Comparison of ENCODE assay signal across 1 cellular context in genomic region chr6:36027501-36028087, GRCh38.
TF ChIP-seq lines count a peak whose summit lies in the region.

TSS of gene MAPK14 (plus strand) at chr6:36027808. CDS start at chr6:36028158, 350 bp downstream.

TF ChIP-seq in HEK293, 187 proteins besides CTCF, POLR2A, EP300 and RAD21 (continued from another document):
- TF ChIP-seq ZNF518A (tag by site-specific recombination; conservative IDR thresholded peaks at IDR 0.05; ENCODE audit: low read depth): peak; percentile 68
- TF ChIP-seq, protein P1, sequence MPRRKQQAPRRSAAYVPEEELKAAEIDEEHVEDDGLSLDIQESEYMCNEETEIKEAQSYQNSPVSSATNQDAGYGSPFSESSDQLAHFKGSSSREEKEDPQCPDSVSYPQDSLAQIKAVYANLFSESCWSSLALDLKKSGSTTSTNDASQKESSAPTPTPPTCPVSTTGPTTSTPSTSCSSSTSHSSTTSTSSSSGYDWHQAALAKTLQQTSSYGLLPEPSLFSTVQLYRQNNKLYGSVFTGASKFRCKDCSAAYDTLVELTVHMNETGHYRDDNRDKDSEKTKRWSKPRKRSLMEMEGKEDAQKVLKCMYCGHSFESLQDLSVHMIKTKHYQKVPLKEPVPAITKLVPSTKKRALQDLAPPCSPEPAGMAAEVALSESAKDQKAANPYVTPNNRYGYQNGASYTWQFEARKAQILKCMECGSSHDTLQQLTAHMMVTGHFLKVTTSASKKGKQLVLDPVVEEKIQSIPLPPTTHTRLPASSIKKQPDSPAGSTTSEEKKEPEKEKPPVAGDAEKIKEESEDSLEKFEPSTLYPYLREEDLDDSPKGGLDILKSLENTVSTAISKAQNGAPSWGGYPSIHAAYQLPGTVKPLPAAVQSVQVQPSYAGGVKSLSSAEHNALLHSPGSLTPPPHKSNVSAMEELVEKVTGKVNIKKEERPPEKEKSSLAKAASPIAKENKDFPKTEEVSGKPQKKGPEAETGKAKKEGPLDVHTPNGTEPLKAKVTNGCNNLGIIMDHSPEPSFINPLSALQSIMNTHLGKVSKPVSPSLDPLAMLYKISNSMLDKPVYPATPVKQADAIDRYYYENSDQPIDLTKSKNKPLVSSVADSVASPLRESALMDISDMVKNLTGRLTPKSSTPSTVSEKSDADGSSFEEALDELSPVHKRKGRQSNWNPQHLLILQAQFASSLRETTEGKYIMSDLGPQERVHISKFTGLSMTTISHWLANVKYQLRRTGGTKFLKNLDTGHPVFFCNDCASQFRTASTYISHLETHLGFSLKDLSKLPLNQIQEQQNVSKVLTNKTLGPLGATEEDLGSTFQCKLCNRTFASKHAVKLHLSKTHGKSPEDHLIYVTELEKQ (tag by site-specific recombination; IDR thresholded peaks at IDR 0.05; ENCODE audit: borderline replicate concordance): no peak
- TF ChIP-seq, protein P2, sequence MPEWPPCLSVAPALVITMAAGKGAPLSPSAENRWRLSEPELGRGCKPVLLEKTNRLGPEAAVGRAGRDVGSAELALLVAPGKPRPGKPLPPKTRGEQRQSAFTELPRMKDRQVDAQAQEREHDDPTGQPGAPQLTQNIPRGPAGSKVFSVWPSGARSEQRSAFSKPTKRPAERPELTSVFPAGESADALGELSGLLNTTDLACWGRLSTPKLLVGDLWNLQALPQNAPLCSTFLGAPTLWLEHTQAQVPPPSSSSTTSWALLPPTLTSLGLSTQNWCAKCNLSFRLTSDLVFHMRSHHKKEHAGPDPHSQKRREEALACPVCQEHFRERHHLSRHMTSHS (tag by site-specific recombination; IDR thresholded peaks at IDR 0.05): no peak
- no peak for TF ChIP-seq ZNF837 (tag by site-specific recombination; IDR thresholded peaks at IDR 0.05)
- TF ChIP-seq IKZF3 (tag by site-specific recombination; IDR thresholded peaks at IDR 0.05): peak; percentile 88
- TF ChIP-seq KLF9 (tag by site-specific recombination; IDR thresholded peaks at IDR 0.05; ENCODE audit: low read depth): peak; percentile 62; the same call in 1 of the 2 replicates
- 0 out of 2 replicates have a peak, but pooled peaks have one; percentile 14 for TF ChIP-seq ZIC2 (tag by site-specific recombination; IDR thresholded peaks at IDR 0.05)
- no peak for TF ChIP-seq ZNF623 (tag by site-specific recombination; IDR thresholded peaks at IDR 0.05)
- TF ChIP-seq, protein P3, sequence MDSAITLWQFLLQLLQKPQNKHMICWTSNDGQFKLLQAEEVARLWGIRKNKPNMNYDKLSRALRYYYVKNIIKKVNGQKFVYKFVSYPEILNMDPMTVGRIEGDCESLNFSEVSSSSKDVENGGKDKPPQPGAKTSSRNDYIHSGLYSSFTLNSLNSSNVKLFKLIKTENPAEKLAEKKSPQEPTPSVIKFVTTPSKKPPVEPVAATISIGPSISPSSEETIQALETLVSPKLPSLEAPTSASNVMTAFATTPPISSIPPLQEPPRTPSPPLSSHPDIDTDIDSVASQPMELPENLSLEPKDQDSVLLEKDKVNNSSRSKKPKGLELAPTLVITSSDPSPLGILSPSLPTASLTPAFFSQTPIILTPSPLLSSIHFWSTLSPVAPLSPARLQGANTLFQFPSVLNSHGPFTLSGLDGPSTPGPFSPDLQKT (IDR thresholded peaks at IDR 0.05; ENCODE audit: borderline replicate concordance, low read depth, low read length): no peak
- 0 out of 2 replicates have a peak, but pooled peaks have one; percentile 32 for TF ChIP-seq ZNF610 (tag by site-specific recombination; IDR thresholded peaks at IDR 0.05; ENCODE audit: borderline replicate concordance)
- TF ChIP-seq, protein P4, sequence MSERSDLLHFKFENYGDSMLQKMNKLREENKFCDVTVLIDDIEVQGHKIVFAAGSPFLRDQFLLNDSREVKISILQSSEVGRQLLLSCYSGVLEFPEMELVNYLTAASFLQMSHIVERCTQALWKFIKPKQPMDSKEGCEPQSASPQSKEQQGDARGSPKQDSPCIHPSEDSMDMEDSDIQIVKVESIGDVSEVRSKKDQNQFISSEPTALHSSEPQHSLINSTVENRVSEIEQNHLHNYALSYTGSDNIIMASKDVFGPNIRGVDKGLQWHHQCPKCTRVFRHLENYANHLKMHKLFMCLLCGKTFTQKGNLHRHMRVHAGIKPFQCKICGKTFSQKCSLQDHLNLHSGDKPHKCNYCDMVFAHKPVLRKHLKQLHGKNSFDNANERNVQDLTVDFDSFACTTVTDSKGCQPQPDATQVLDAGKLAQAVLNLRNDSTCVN (tag by site-specific recombination; optimal IDR thresholded peaks at IDR 0.05): peak; percentile 94
- TF ChIP-seq ZNF777 (tag by site-specific recombination; IDR thresholded peaks at IDR 0.05; ENCODE audit: borderline replicate concordance): no peak
- TF ChIP-seq ZNF157 (tag by site-specific recombination; IDR thresholded peaks at IDR 0.05): no peak
- peak; percentile 90 for TF ChIP-seq ZSCAN30 (tag by site-specific recombination; IDR thresholded peaks at IDR 0.05)
- TF ChIP-seq, protein P5, sequence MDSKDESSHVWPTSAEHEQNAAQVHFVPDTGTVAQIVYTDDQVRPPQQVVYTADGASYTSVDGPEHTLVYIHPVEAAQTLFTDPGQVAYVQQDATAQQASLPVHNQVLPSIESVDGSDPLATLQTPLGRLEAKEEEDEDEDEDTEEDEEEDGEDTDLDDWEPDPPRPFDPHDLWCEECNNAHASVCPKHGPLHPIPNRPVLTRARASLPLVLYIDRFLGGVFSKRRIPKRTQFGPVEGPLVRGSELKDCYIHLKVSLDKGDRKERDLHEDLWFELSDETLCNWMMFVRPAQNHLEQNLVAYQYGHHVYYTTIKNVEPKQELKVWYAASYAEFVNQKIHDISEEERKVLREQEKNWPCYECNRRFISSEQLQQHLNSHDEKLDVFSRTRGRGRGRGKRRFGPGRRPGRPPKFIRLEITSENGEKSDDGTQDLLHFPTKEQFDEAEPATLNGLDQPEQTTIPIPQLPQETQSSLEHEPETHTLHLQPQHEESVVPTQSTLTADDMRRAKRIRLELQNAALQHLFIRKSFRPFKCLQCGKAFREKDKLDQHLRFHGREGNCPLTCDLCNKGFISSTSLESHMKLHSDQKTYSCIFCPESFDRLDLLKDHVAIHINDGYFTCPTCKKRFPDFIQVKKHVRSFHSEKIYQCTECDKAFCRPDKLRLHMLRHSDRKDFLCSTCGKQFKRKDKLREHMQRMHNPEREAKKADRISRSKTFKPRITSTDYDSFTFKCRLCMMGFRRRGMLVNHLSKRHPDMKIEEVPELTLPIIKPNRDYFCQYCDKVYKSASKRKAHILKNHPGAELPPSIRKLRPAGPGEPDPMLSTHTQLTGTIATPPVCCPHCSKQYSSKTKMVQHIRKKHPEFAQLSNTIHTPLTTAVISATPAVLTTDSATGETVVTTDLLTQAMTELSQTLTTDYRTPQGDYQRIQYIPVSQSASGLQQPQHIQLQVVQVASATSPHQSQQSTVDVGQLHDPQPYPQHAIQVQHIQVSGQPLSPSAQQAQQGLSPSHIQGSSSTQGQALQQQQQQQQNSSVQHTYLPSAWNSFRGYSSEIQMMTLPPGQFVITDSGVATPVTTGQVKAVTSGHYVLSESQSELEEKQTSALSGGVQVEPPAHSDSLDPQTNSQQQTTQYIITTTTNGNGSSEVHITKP (tag by site-specific recombination; IDR thresholded peaks at IDR 0.05): peak; percentile 37; the same call in 1 of the 2 replicates
- TF ChIP-seq ZNF341 (tag by site-specific recombination; IDR thresholded peaks at IDR 0.05; ENCODE audit: low read depth): peak; percentile 92
TF ChIP-seq in HEK293: peak in this region for 47.
